ENCODE assay signal across 12 cellular contexts in the genomic region with DNA sequence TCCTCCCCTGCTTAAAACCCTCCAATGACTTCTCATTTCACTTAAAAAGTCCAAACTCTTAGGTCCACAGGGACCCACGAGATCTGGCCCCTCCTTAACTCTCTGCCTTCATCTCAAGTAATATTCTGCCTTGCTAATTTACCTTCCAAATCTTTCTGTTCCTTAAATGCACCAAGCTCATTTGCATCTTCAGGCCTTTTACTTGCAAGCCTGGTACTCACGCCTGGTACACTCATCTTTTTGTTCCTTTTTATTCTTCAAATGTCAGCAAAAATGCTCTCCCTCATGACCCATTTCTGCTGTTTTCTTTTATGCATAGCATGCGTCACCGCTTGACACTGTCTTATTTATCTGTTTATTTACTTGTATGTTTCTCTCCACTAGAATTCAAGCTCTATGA. TPM values are rescaled to one million over a fixed set of nuclear protein-coding genes. Genes with fewer than 3 reads are reported as not detected.
DNase-seq lines count a peak whose midpoint lies in the region; ATAC-seq and TF ChIP-seq lines count a peak whose summit lies in the region.
"Had no signal": no experiment of that assay in that cellular context is flagged by ENCODE, and none has a peak within 500 bp of the region (broad histone marks: within the 10 kb centered on the region; RNA-seq: fewer than 3 reads in every experiment).

No MANE protein-coding gene starts in this region.

- TF ChIP-seq CTCF in SU-DHL-6 (IDR thresholded peaks at IDR 0.05; ENCODE audit: insufficient read depth, low read length, poor library complexity, severe bottlenecking) (no peak), right lobe of liver (IDR thresholded peaks at IDR 0.05) (no peak)

- H3K9me2 ChIP-seq in SU-DHL-6 (replicated peaks; ENCODE audit: insufficient read depth, low read length), result no peaks in the 10 kb centered on the region

- no peak overlapping the region for H3K9ac ChIP-seq in SU-DHL-6 (ENCODE audit: low read length)

- no peak overlapping the region for H2AFZ ChIP-seq in SU-DHL-6 (ENCODE audit: low read depth, low read length, severe bottlenecking)

- no peaks in the 10 kb centered on the region for H3K27me3 ChIP-seq in SU-DHL-6 (ENCODE audit: low read length)
- no peaks in the 10 kb centered on the region for H3K27me3 ChIP-seq in right lobe of liver

- peaks cover 67% of the 10 kb centered on the region for H3F3A ChIP-seq in SU-DHL-6 (ENCODE audit: insufficient read depth)

- WGBS in right lobe of liver (ENCODE audit: insufficient coverage, low coverage, low lambda C conversion rate, missing lambda C conversion rate), result 64% methylated on average over 4 of the region's 4 CpGs

- no peaks in the 10 kb centered on the region for H4K20me1 ChIP-seq in SU-DHL-6 (ENCODE audit: low read depth, low read length)

- H3K27ac ChIP-seq in SU-DHL-6 (ENCODE audit: low read depth, low read length) (peak overlapping the region; percentile 98), right lobe of liver (peak overlapping the region in 1 of 3 donors; percentile 46)

- H3K9me3 ChIP-seq in SU-DHL-6 (ENCODE audit: insufficient read depth, low read length) (peaks cover 7% of the 10 kb centered on the region; the same call in 1 of the 2 replicates), right lobe of liver (no peaks in the 10 kb centered on the region)

- in situ Hi-C loops in ACHN (cut with HindIII; ENCODE audit: low pct_ligation_motif_present, low pct_unique_long_range_greater_than_20kb, low sequenced_read_pairs), result no loop called here

- DNase-seq in CD1c-positive myeloid dendritic cell (ENCODE audit: extremely low spot score) (peak; percentile 91), right lobe of liver (no peak), NCI-H2107 treated with DMSO at 0.1 percent for 48 hours (lab: John Stamatoyannopoulos, UW; ENCODE audit: unreplicated experiment) (no peak), foreskin melanocyte (no peak), ACHN (no peak)
- DNase-seq: activated CD8-positive, alpha-beta memory T cell treated with anti-CD3 and anti-CD28 coated beads, Interleukin-2, amount 50 U/mL, for 4 hours; endodermal cell; NCI-H1417; SHP77 treated with DMSO at 0.1 percent for 48 hours had no signal

- peak overlapping the region; percentile 100 for H3K4me2 ChIP-seq in SU-DHL-6 (ENCODE audit: low read depth, low read length, poor library complexity, severe bottlenecking)

- H3K4me3 ChIP-seq in SU-DHL-6 (ENCODE audit: insufficient read depth, low read length, poor library complexity, severe bottlenecking), result peak overlapping the region; percentile 40
- H3K4me3 ChIP-seq in right lobe of liver, result no peak overlapping the region

- H3K79me2 ChIP-seq in SU-DHL-6 (ENCODE audit: insufficient read depth, low read length), result peaks cover 44% of the 10 kb centered on the region

- intact Hi-C loops in right lobe of liver (cut with DNase I), result loop anchor here in 1 of 2 donors (10.0 kb wide), 1 partner anchor 136 kb away; no protein-coding TSS in a partner anchor

- peaks cover 3% of the 10 kb centered on the region for H3K36me3 ChIP-seq in SU-DHL-6 (ENCODE audit: low read length)
- H3K36me3 ChIP-seq in right lobe of liver, result no peaks in the 10 kb centered on the region

- TF ChIP-seq POLR2A in right lobe of liver (IDR thresholded peaks at IDR 0.05), result peak; percentile 10

- peak; percentile 42 for ATAC-seq in GM19023 (IDR thresholded peaks at IDR 0.05; ENCODE audit: unreplicated experiment)
- peak in 2 of 4 donors; percentile 16 to 17 for ATAC-seq in right lobe of liver
- ATAC-seq in GM19467 (IDR thresholded peaks at IDR 0.05; ENCODE audit: unreplicated experiment), result no peak

- H3K4me1 ChIP-seq in right lobe of liver, result no peaks in the 10 kb centered on the region

RNA-seq across cellular contexts. Expression of gene WIPF1, which starts 2.7 kb away (rescaled TPM):
- 10 to 100 TPM in 1 of 6 experiments, 1 to 10 TPM in 5; 5.0 to 15.3 (median 7.1) TPM for total RNA-seq in right lobe of liver
